In genomic region chr2:144325086-144325485, GRCh38 we compare ENCODE assay signal across 8 cellular contexts.
A peak's percentile ranks its signal among the peaks of the same experiment; 100 is the strongest.
DNase-seq lines count a peak whose midpoint lies in the region; ATAC-seq and TF ChIP-seq lines count a peak whose summit lies in the region.

No MANE protein-coding gene starts in this region.

- no peaks in the 10 kb centered on the region for H3K9me3 ChIP-seq in CD4-positive, CD25-positive, alpha-beta regulatory T cell (ENCODE audit: control insufficient read depth in 2 of 2, low read length in 2 of 2)
- no peaks in the 10 kb centered on the region for H3K9me3 ChIP-seq in body of pancreas
- no peaks in the 10 kb centered on the region for H3K9me3 ChIP-seq in esophagus muscularis mucosa

- ATAC-seq in CD4-positive, CD25-positive, alpha-beta regulatory T cell (ENCODE audit: low read depth in 2 of 2), result peak; percentile 48 to 55
- ATAC-seq in GM19455 (IDR thresholded peaks at IDR 0.05; ENCODE audit: unreplicated experiment) (peak; percentile 40), HG03558 (IDR thresholded peaks at IDR 0.05; ENCODE audit: extremely low read depth, unreplicated experiment) (peak; percentile 69), body of pancreas (no peak)

- peaks cover 21% of the 10 kb centered on the region for H3K4me1 ChIP-seq in CD4-positive, CD25-positive, alpha-beta regulatory T cell (ENCODE audit: control insufficient read depth, insufficient read depth, low read length, poor library complexity, severe bottlenecking)
- peaks cover 16% of the 10 kb centered on the region for H3K4me1 ChIP-seq in body of pancreas
- H3K4me1 ChIP-seq in esophagus muscularis mucosa, result peaks cover 0 to 4% (median 0%) of the 10 kb centered on the region in 4 donors

- peak overlapping the region; percentile 45 for H3K4me3 ChIP-seq in CD4-positive, CD25-positive, alpha-beta regulatory T cell (ENCODE audit: low read depth, low read length)
- H3K4me3 ChIP-seq in brain microvascular endothelial cell (ENCODE audit: low read depth, low read length) (no peak overlapping the region), body of pancreas (no peak overlapping the region), esophagus muscularis mucosa (no peak overlapping the region)

- 54 to 62% methylated on average over 3 of the region's 3 CpGs for WGBS in body of pancreas, 2 donors
- WGBS in esophagus muscularis mucosa, result 93% methylated on average over 3 of the region's 3 CpGs

- DNase-seq in CD4-positive, CD25-positive, alpha-beta regulatory T cell, result peak; percentile 9 to 50 (median 46)
- peak; percentile 45 for DNase-seq in brain microvascular endothelial cell
- DNase-seq in body of pancreas, result no peak
- DNase-seq in C1 segment of cervical spinal cord (lab: John Stamatoyannopoulos, UW), result no peak
- DNase-seq in esophagus muscularis mucosa (ENCODE audit: extremely low spot score), result no peak
- DNase-seq in NCI-H82 (lab: John Stamatoyannopoulos, UW), result no peak

- peaks cover 4% of the 10 kb centered on the region for H3K36me3 Mint-ChIP-seq in CD4-positive, CD25-positive, alpha-beta regulatory T cell

- peak overlapping the region; percentile 45 for H3K27ac ChIP-seq in CD4-positive, CD25-positive, alpha-beta regulatory T cell (ENCODE audit: insufficient read depth, low read length, poor library complexity, severe bottlenecking)
- H3K27ac ChIP-seq in brain microvascular endothelial cell (no peak overlapping the region), body of pancreas (no peak overlapping the region), esophagus muscularis mucosa (replicated peaks in 1 of 4) (no peak overlapping the region)

- TF ChIP-seq POLR2A in body of pancreas (IDR thresholded peaks at IDR 0.05), result no peak
- TF ChIP-seq POLR2A in esophagus muscularis mucosa (IDR thresholded peaks at IDR 0.05; ENCODE audit: low read depth), result no peak

- no peak for TF ChIP-seq EP300 in esophagus muscularis mucosa (IDR thresholded peaks at IDR 0.05)

- H3K27me3 Mint-ChIP-seq in CD4-positive, CD25-positive, alpha-beta regulatory T cell, result no peaks in the 10 kb centered on the region

- peak overlapping the region; percentile 8 to 84 (median 30) for H3K4me3 Mint-ChIP-seq in CD4-positive, CD25-positive, alpha-beta regulatory T cell

- TF ChIP-seq CTCF in brain microvascular endothelial cell (IDR thresholded peaks at IDR 0.05; ENCODE audit: low read depth, low read length, missing control alignments) (no peak), body of pancreas (IDR thresholded peaks at IDR 0.05) (no peak), esophagus muscularis mucosa (IDR thresholded peaks at IDR 0.05) (no peak)

- in situ Hi-C loops in brain microvascular endothelial cell (cut with HindIII; ENCODE audit: low pct_ligation_motif_present, low sequenced_read_pairs), result no loop called here

- H3K9me3 Mint-ChIP-seq in CD4-positive, CD25-positive, alpha-beta regulatory T cell, result no peaks in the 10 kb centered on the region

- intact Hi-C loops in body of pancreas (cut with DNase I), result no loop called here
- intact Hi-C loops in esophagus muscularis mucosa (cut with DNase I), result no loop called here

- no peaks in the 10 kb centered on the region for H3K36me3 ChIP-seq in CD4-positive, CD25-positive, alpha-beta regulatory T cell (ENCODE audit: control insufficient read depth, insufficient read depth, low read length)
- H3K36me3 ChIP-seq in brain microvascular endothelial cell (replicated peaks) (no peaks in the 10 kb centered on the region), body of pancreas (replicated peaks in 1 of 2; ENCODE audit: insufficient read depth in 1 of 2, low read depth in 2 of 2) (no peaks in the 10 kb centered on the region), esophagus muscularis mucosa (no peaks in the 10 kb centered on the region)

- H3K27ac Mint-ChIP-seq in CD4-positive, CD25-positive, alpha-beta regulatory T cell, result peak overlapping the region; percentile 28 to 84 (median 70)

- peaks cover 25 to 54% (median 34%) of the 10 kb centered on the region in 4 donors for H3K4me1 Mint-ChIP-seq in CD4-positive, CD25-positive, alpha-beta regulatory T cell

- no peaks in the 10 kb centered on the region for H3K27me3 ChIP-seq in CD4-positive, CD25-positive, alpha-beta regulatory T cell (ENCODE audit: control insufficient read depth, insufficient read depth, low read length)
- no peaks in the 10 kb centered on the region for H3K27me3 ChIP-seq in brain microvascular endothelial cell (replicated peaks)
- H3K27me3 ChIP-seq in body of pancreas, result no peaks in the 10 kb centered on the region
- no peaks in the 10 kb centered on the region for H3K27me3 ChIP-seq in esophagus muscularis mucosa

Comparison
In these comparisons a context has a peak if more than half of its experiments do, and no peak if none do; other contexts are left out.
1. DNase-seq: peak in CD4-positive, CD25-positive, alpha-beta regulatory T cell (3 of 3) and brain microvascular endothelial cell (single experiment); none in body of pancreas (0 of 4), C1 segment of cervical spinal cord (0 of 14), esophagus muscularis mucosa (single experiment) and NCI-H82 (single experiment).